12 cellular contexts compared by ENCODE assay signal in genomic region chr1:154611150-154611865, GRCh38. TPM values are rescaled to one million over a fixed set of nuclear protein-coding genes. Genes with fewer than 3 reads are reported as not detected.
DNase-seq lines count a peak whose midpoint lies in the region; ATAC-seq, FAIRE-seq and TF ChIP-seq lines count a peak whose summit lies in the region.
"Had no signal": no experiment of that assay in that cellular context is flagged by ENCODE, and none has a peak within 500 bp of the region (broad histone marks: within the 10 kb centered on the region; RNA-seq: fewer than 3 reads in every experiment).

No MANE protein-coding gene starts in this region.

- H3K27me3 Mint-ChIP-seq in CD4-positive, alpha-beta T cell: no peaks in the 10 kb centered on the region
- H3K27me3 Mint-ChIP-seq in naive thymus-derived CD8-positive, alpha-beta T cell: no peaks in the 10 kb centered on the region

- CTCF ChIA-PET in CD4-positive, alpha-beta T cell (lab: Charles Lee): interaction anchor here (0.9 kb wide), 1 partner anchor 10 kb away, joined by 4 read pairs; no protein-coding TSS in a partner anchor
- CTCF ChIA-PET in GM12878 (lab: Yijun Ruan, JAX): interaction anchor here (0.6 to 3.0 kb wide), 7 partner anchors 9 to 772 kb away, joined by 3 to 17 read pairs (median 4); no protein-coding TSS in a partner anchor

- DNase-seq in CD4-positive, alpha-beta T cell: no peak
- DNase-seq in GM12878 (ENCODE audit: low read depth, low spot score): no peak
- no peak for DNase-seq in naive thymus-derived CD8-positive, alpha-beta T cell
- no peak for DNase-seq in NCI-H526 treated with DMSO at 0.1 percent for 48 hours (lab: John Stamatoyannopoulos, UW)
- DNase-seq in SKM-1 treated with dmso at 0.1 percent for 144 hours (lab: John Stamatoyannopoulos, UW; ENCODE audit: unreplicated experiment): no peak
- no peak for DNase-seq in NCI-H1092 (lab: John Stamatoyannopoulos, UW)
- DNase-seq: Calu3 had no signal

- H3K9me3 ChIP-seq in CD4-positive, alpha-beta T cell (ENCODE audit: control insufficient read depth, low read length): no peaks in the 10 kb centered on the region
- H3K9me3 ChIP-seq in HUES64 (ENCODE audit: insufficient read depth, low read depth, low read length) (no peaks in the 10 kb centered on the region), GM12878 (replicated peaks; ENCODE audit: control insufficient read depth, insufficient read depth, low read length) (no peaks in the 10 kb centered on the region)

- ATAC-seq in CD4-positive, alpha-beta T cell (ENCODE audit: poor library complexity): no peak
- ATAC-seq in GM12878 (no peak), HG03457 (IDR thresholded peaks at IDR 0.05; ENCODE audit: unreplicated experiment) (no peak)
- no peak for ATAC-seq in naive thymus-derived CD8-positive, alpha-beta T cell

- POLR2A ChIA-PET in CD4-positive, alpha-beta T cell (lab: Charles Lee): interaction anchor here (5.2 kb wide), 1 partner anchor 16 kb away, joined by 53 read pairs; no protein-coding TSS in a partner anchor
- POLR2A ChIA-PET in GM12878 (lab: Charles Lee): interaction anchor here (0.6 to 1.5 kb wide), 4 partner anchors 9 to 15 kb away, joined by 6 to 8 read pairs (median 6); no protein-coding TSS in a partner anchor
- POLR2A ChIA-PET in naive thymus-derived CD8-positive, alpha-beta T cell (lab: Charles Lee): interaction anchor here (7.2 kb wide), 1 partner anchor 16 kb away, joined by 63 read pairs; no protein-coding TSS in a partner anchor

- TF ChIP-seq EP300 in GM12878 (IDR thresholded peaks at IDR 0.05; ENCODE audit: borderline replicate concordance in 1 of 2, control insufficient read depth in 1 of 2, low read depth in 2 of 2, low read length in 2 of 2): no peak

- H3K36me3 Mint-ChIP-seq in CD4-positive, alpha-beta T cell (ENCODE audit: low read depth): peaks cover 27% of the 10 kb centered on the region
- peaks cover 0 to 5% (median 0%) of the 10 kb centered on the region in 3 donors for H3K36me3 Mint-ChIP-seq in naive thymus-derived CD8-positive, alpha-beta T cell

- TF ChIP-seq CTCF in CD4-positive, alpha-beta T cell (IDR thresholded peaks at IDR 0.05): no peak
- TF ChIP-seq CTCF in GM12878 (IDR thresholded peaks at IDR 0.05 in 2 of 3, conservative IDR thresholded peaks at IDR 0.05 in 1 of 3; ENCODE audit: control insufficient read depth in 2 of 3, extremely low read depth in 1 of 3, insufficient read depth in 1 of 3, low read depth in 3 of 3, low read length in 3 of 3): no peak

- 17% methylated on average over 9 of the region's 10 CpGs for WGBS in HUES64
- WGBS in GM12878 (ENCODE audit: insufficient coverage, insufficient replicate concordance, low lambda C conversion rate, missing lambda C conversion rate): 57% methylated on average over 10 of the region's 10 CpGs

- no peaks in the 10 kb centered on the region for H3K9me3 Mint-ChIP-seq in CD4-positive, alpha-beta T cell
- no peaks in the 10 kb centered on the region for H3K9me3 Mint-ChIP-seq in naive thymus-derived CD8-positive, alpha-beta T cell

- TF ChIP-seq RAD21 in GM12878 (IDR thresholded peaks at IDR 0.05; ENCODE audit: insufficient read depth, low read depth, low read length): no peak

- H3K4me1 ChIP-seq in HUES64 (ENCODE audit: insufficient read depth, low read length) (peaks cover 47% of the 10 kb centered on the region), GM12878 (ENCODE audit: control insufficient read depth, insufficient read depth, low read length) (peaks cover 24% of the 10 kb centered on the region)

- TF ChIP-seq POLR2A in GM12878 (IDR thresholded peaks at IDR 0.05; ENCODE audit: low read depth, low read length): no peak

- H3K79me2 ChIP-seq in GM12878 (ENCODE audit: control insufficient read depth, insufficient read depth, low read length): peaks cover 82% of the 10 kb centered on the region

- no TSS peak for BruUV-seq in GM12878 (replicated peaks; lab: Mats Ljungman, UMichigan)

- no peak overlapping the region for H2AFZ ChIP-seq in GM12878 (ENCODE audit: control insufficient read depth, low read depth, low read length)

- RAD21 ChIA-PET in GM12878 (lab: Charles Lee; ENCODE audit: unreplicated experiment): interaction anchor here (0.6 to 3.2 kb wide), 4 partner anchors 8 to 713 kb away, joined by 3 to 11 read pairs (median 6); no protein-coding TSS in a partner anchor

- no peaks in the 10 kb centered on the region for H3K27me3 ChIP-seq in CD4-positive, alpha-beta T cell (ENCODE audit: control insufficient read depth, insufficient read depth, low read length)
- no peaks in the 10 kb centered on the region for H3K27me3 ChIP-seq in HUES64 (ENCODE audit: insufficient read depth, low read length)
- no peaks in the 10 kb centered on the region for H3K27me3 ChIP-seq in GM12878 (replicated peaks in 1 of 2; ENCODE audit: control insufficient read depth in 2 of 2, insufficient read depth in 2 of 2, low read length in 1 of 2)

- SMC1A ChIA-PET in GM12878 (lab: Charles Lee; ENCODE audit: uncharacterized antibody, unreplicated experiment): interaction anchor here (0.6 to 3.7 kb wide), 8 partner anchors 9 to 333 kb away, joined by 3 to 28 read pairs (median 5); no protein-coding TSS in a partner anchor

- intact Hi-C loops in CD4-positive, alpha-beta T cell (cut with DNase I, micrococcal nuclease): loop anchor here in 1 of 2 experiments (1.0 kb wide), 1 partner anchor 55 kb away; no protein-coding TSS in a partner anchor
- intact Hi-C loops in GM12878 (cut with micrococcal nuclease; ENCODE audit: unreplicated experiment): no loop called here

- in situ Hi-C loops in GM12878 (cut with MboI): no loop called here

- H3K4me1 Mint-ChIP-seq in CD4-positive, alpha-beta T cell (ENCODE audit: low read depth): peaks cover 70% of the 10 kb centered on the region
- peaks cover 31 to 65% (median 57%) of the 10 kb centered on the region in 4 donors for H3K4me1 Mint-ChIP-seq in naive thymus-derived CD8-positive, alpha-beta T cell

- H3K4me3 ChIP-seq in HUES64 (ENCODE audit: low read length): peak overlapping the region; percentile 29
- H3K4me3 ChIP-seq in GM12878: no peak overlapping the region

- no peak overlapping the region for H3K4me3 Mint-ChIP-seq in CD4-positive, alpha-beta T cell
- H3K4me3 Mint-ChIP-seq in naive thymus-derived CD8-positive, alpha-beta T cell: peak overlapping the region in 3 of 10 donors; percentile 10 to 42 (median 17)

- no peaks in the 10 kb centered on the region for H3K36me3 ChIP-seq in HUES64 (ENCODE audit: insufficient read depth, low read length)
- no peaks in the 10 kb centered on the region; a peak in 2 of 4 replicates for H3K36me3 ChIP-seq in GM12878 (ENCODE audit: control insufficient read depth in 2 of 2, insufficient read depth in 2 of 2, low read length in 1 of 2)

- H3K4me2 ChIP-seq in GM12878 (ENCODE audit: control insufficient read depth, insufficient read depth): no peak overlapping the region

- 0 out of 2 replicates have a peak overlapping the region, but pooled peaks have one; percentile 30 for H3K9ac ChIP-seq in HUES64 (ENCODE audit: low read depth, low read length)
- H3K9ac ChIP-seq in GM12878 (ENCODE audit: control insufficient read depth, insufficient read depth, low read length): no peak overlapping the region

- no peak for FAIRE-seq in GM12878 (lab: Jason Lieb, UNC)
- FAIRE-seq: endometrium, GM12891, TTC549 had no signal

- no peak overlapping the region for H3K27ac ChIP-seq in CD4-positive, alpha-beta T cell (ENCODE audit: low read depth, low read length)
- H3K27ac ChIP-seq in HUES64 (ENCODE audit: low read depth, low read length) (peak overlapping the region; percentile 86; the same call in 1 of the 2 replicates), GM12878 (ENCODE audit: control insufficient read depth, insufficient read depth) (peak overlapping the region; percentile 18; the same call in 1 of the 2 replicates)

- H4K20me1 ChIP-seq in GM12878 (ENCODE audit: control insufficient read depth, insufficient read depth): no peaks in the 10 kb centered on the region

- H3K27ac Mint-ChIP-seq in CD4-positive, alpha-beta T cell: peak overlapping the region; percentile 93
- H3K27ac Mint-ChIP-seq in naive thymus-derived CD8-positive, alpha-beta T cell: peak overlapping the region in 8 of 10 donors; percentile 56 to 96 (median 66)

RNA-seq across cellular contexts. Expression of gene ADAR, which starts 3.3 kb away (rescaled TPM):
- total RNA-seq in CD4-positive, alpha-beta T cell: 100 to 1,000 TPM; 206 to 210 TPM
- polyA plus RNA-seq in HUES64 (2013, experiment 1 of 2): 110 TPM
- 104 TPM for polyA plus RNA-seq in HUES64 (2013, experiment 2 of 2)
- 255 and 274 TPM in 2 replicates for total RNA-seq in GM12878 (2013; cell fraction: nucleolus; rRNA removed)
- total RNA-seq in GM12878 (2014; rRNA removed) (177 and 189 TPM in 2 replicates), GM12878 (2014; rRNA removed; fragmentation: Illumina TruSeq; extraction: Trizol) (174 and 179 TPM in 2 replicates), GM12878 (2021) (283 and 292 TPM in 2 replicates)
- polyA plus RNA-seq in GM12878 (2011; ENCODE audit: low read depth): 115 TPM
- polyA plus RNA-seq in GM12878 (2011; rRNA removed) (369 and 413 TPM in 2 replicates), GM12878 (2014; fragmentation: Illumina TruSeq; extraction: Trizol) (213 and 235 TPM in 2 replicates), GM12878 (2014; fragmentation: Nextera tagmentation; extraction: Ambion mirVana) (100 to 1,000 TPM in 1 of 2 experiments, 10 to 100 TPM in 1; 55.5 to 105 TPM), GM12878 (2014; rRNA removed) (172 and 180 TPM in 2 replicates), GM12878 (2016; fragmentation: Nextera tagmentation; extraction: Ambion mirVana) (100 to 1,000 TPM; 160 to 169 TPM)
- polyA plus RNA-seq in GM12878 (2011; cell fraction: cytosol; rRNA removed): 278 and 279 TPM in 2 replicates
- polyA plus RNA-seq in GM12878 (2011; cell fraction: nucleus; rRNA removed): 453 and 565 TPM in 2 replicates
- polyA plus RNA-seq in GM12878 (2012): 132 and 134 TPM in 2 replicates
- polyA minus RNA-seq in GM12878 (2011; rRNA and poly(A)+ RNA removed): 717 and 718 TPM in 2 replicates
- polyA minus RNA-seq in GM12878 (2011; cell fraction: cytosol; rRNA and poly(A)+ RNA removed): 130 and 154 TPM in 2 replicates
- polyA minus RNA-seq in GM12878 (2011; cell fraction: nucleus; rRNA and poly(A)+ RNA removed): 221 and 272 TPM in 2 replicates
- 100 to 1,000 TPM; 219 to 251 TPM for total RNA-seq in naive thymus-derived CD8-positive, alpha-beta T cell
- polyA plus RNA-seq in naive thymus-derived CD8-positive, alpha-beta T cell: 100 to 1,000 TPM in 2 of 3 donors, 10 to 100 TPM in 1; 93.2 to 132 (median 115) TPM

RNA-seq across cellular contexts. Expression of gene CHRNB2, which starts 43.7 kb away (rescaled TPM):
- not detected for total RNA-seq in CD4-positive, alpha-beta T cell
- 1.5 TPM for polyA plus RNA-seq in HUES64 (2013, experiment 1 of 2)
- 1.8 TPM for polyA plus RNA-seq in HUES64 (2013, experiment 2 of 2)
- 0.07 and 0.08 TPM in 2 replicates for total RNA-seq in GM12878 (2013; cell fraction: nucleolus; rRNA removed)
- total RNA-seq in GM12878 (2014; rRNA removed) (not detected in 2 replicates), GM12878 (2014; rRNA removed; fragmentation: Illumina TruSeq; extraction: Trizol) (not detected in 2 replicates), GM12878 (2021) (0.03 TPM in 1 of 2 replicates, not detected in the other)
- 0.10 TPM for polyA plus RNA-seq in GM12878 (2011; ENCODE audit: low read depth)
- polyA plus RNA-seq in GM12878 (2011; rRNA removed) (not detected in 2 replicates), GM12878 (2014; fragmentation: Illumina TruSeq; extraction: Trizol) (0.03 TPM in 1 of 2 replicates, not detected in the other), GM12878 (2014; fragmentation: Nextera tagmentation; extraction: Ambion mirVana) (not detected), GM12878 (2014; rRNA removed) (0.01 and 0.04 TPM in 2 replicates), GM12878 (2016; fragmentation: Nextera tagmentation; extraction: Ambion mirVana) (under 1 TPM in 1 of 2 experiments, not detected in 1; 0.11 TPM)
- polyA plus RNA-seq in GM12878 (2011; cell fraction: cytosol; rRNA removed): 0.02 TPM in 1 of 2 replicates, not detected in the other
- 0.04 and 0.07 TPM in 2 replicates for polyA plus RNA-seq in GM12878 (2011; cell fraction: nucleus; rRNA removed)
- polyA plus RNA-seq in GM12878 (2012): 0.08 and 0.10 TPM in 2 replicates
- 0.80 TPM in 1 of 2 replicates, not detected in the other for polyA minus RNA-seq in GM12878 (2011; rRNA and poly(A)+ RNA removed)
- not detected in 2 replicates for polyA minus RNA-seq in GM12878 (2011; cell fraction: cytosol; rRNA and poly(A)+ RNA removed)
- polyA minus RNA-seq in GM12878 (2011; cell fraction: nucleus; rRNA and poly(A)+ RNA removed): not detected in 2 replicates
- not detected for total RNA-seq in naive thymus-derived CD8-positive, alpha-beta T cell
- under 1 TPM in 1 of 3 donors, not detected in 2; 0.03 TPM for polyA plus RNA-seq in naive thymus-derived CD8-positive, alpha-beta T cell

RNA-seq across cellular contexts. Expression of gene UBE2Q1, which starts 52.8 kb away (rescaled TPM):
- total RNA-seq in CD4-positive, alpha-beta T cell: 10 to 100 TPM; 78.7 to 82.3 TPM
- 50.7 TPM for polyA plus RNA-seq in HUES64 (2013, experiment 1 of 2)
- 60.2 TPM for polyA plus RNA-seq in HUES64 (2013, experiment 2 of 2)
- 23.0 and 26.0 TPM in 2 replicates for total RNA-seq in GM12878 (2013; cell fraction: nucleolus; rRNA removed)
- total RNA-seq in GM12878 (2014; rRNA removed) (30.3 and 33.6 TPM in 2 replicates), GM12878 (2014; rRNA removed; fragmentation: Illumina TruSeq; extraction: Trizol) (34.8 and 40.0 TPM in 2 replicates), GM12878 (2021) (79.1 and 82.6 TPM in 2 replicates)
- polyA plus RNA-seq in GM12878 (2011; ENCODE audit: low read depth): 151 TPM
- polyA plus RNA-seq in GM12878 (2011; rRNA removed) (23.5 and 25.1 TPM in 2 replicates), GM12878 (2014; fragmentation: Illumina TruSeq; extraction: Trizol) (63.9 and 75.3 TPM in 2 replicates), GM12878 (2014; fragmentation: Nextera tagmentation; extraction: Ambion mirVana) (10 to 100 TPM; 11.0 to 20.3 TPM), GM12878 (2014; rRNA removed) (24.7 and 27.0 TPM in 2 replicates), GM12878 (2016; fragmentation: Nextera tagmentation; extraction: Ambion mirVana) (1 to 10 TPM; 3.9 to 4.3 TPM)
- polyA plus RNA-seq in GM12878 (2011; cell fraction: cytosol; rRNA removed): 14.7 and 17.2 TPM in 2 replicates
- 35.1 and 39.0 TPM in 2 replicates for polyA plus RNA-seq in GM12878 (2011; cell fraction: nucleus; rRNA removed)
- polyA plus RNA-seq in GM12878 (2012): 48.0 and 59.0 TPM in 2 replicates
- 16.3 and 17.7 TPM in 2 replicates for polyA minus RNA-seq in GM12878 (2011; rRNA and poly(A)+ RNA removed)
- 14.3 and 20.0 TPM in 2 replicates for polyA minus RNA-seq in GM12878 (2011; cell fraction: cytosol; rRNA and poly(A)+ RNA removed)
- polyA minus RNA-seq in GM12878 (2011; cell fraction: nucleus; rRNA and poly(A)+ RNA removed): 20.2 and 20.4 TPM in 2 replicates
- total RNA-seq in naive thymus-derived CD8-positive, alpha-beta T cell: 100 to 1,000 TPM; 109 to 114 TPM
- 10 to 100 TPM; 10.5 to 13.3 (median 12.6) TPM for polyA plus RNA-seq in naive thymus-derived CD8-positive, alpha-beta T cell
